29 cellular contexts compared by ENCODE assay signal in genomic region chr3:24401811-24402185, GRCh38.
DNase-seq lines count a peak whose midpoint lies in the region; ATAC-seq and TF ChIP-seq lines count a peak whose summit lies in the region.
"Had no signal": no experiment of that assay in that cellular context is flagged by ENCODE, and none has a peak within 500 bp of the region (broad histone marks: within the 10 kb centered on the region; RNA-seq: fewer than 3 reads in every experiment).

No MANE protein-coding gene starts in this region.

- TF ChIP-seq POLR2A in body of pancreas (IDR thresholded peaks at IDR 0.05) (no peak), sigmoid colon (IDR thresholded peaks at IDR 0.05) (no peak), tibial nerve (IDR thresholded peaks at IDR 0.05) (no peak)

- no peaks in the 10 kb centered on the region for H3K4me1 Mint-ChIP-seq in activated T-helper 17 cell treated with anti-CD3 and anti-CD28 coated beads, Interleukin-2, amount 50 U/mL, for 72 hours
- H3K4me1 Mint-ChIP-seq: activated B cell treated with CpG ODN at 0.5 μM for 24 hours; activated CD4-positive, alpha-beta T cell treated with anti-CD3 and anti-CD28 coated beads, Interleukin-2, amount 10 ng/mL, durations not matched to agents 7 days and 5 days; activated naive CD8-positive, alpha-beta T cell treated with anti-CD3 and anti-CD28 coated beads, Interleukin-2, amount 10 ng/mL, durations not matched to agents 7 days and 5 days had no signal

- H3K36me3 Mint-ChIP-seq in activated T-helper 17 cell treated with anti-CD3 and anti-CD28 coated beads, Interleukin-2, amount 50 U/mL, for 72 hours (ENCODE audit: low read depth) = no peaks in the 10 kb centered on the region
- H3K36me3 Mint-ChIP-seq: activated naive CD8-positive, alpha-beta T cell treated with anti-CD3 and anti-CD28 coated beads, Interleukin-2, amount 10 ng/mL, durations not matched to agents 7 days and 5 days; naive B cell had no signal

- H3K4me3 Mint-ChIP-seq in activated T-helper 17 cell treated with anti-CD3 and anti-CD28 coated beads, Interleukin-2, amount 50 U/mL, for 72 hours = no peak overlapping the region
- H3K4me3 Mint-ChIP-seq: activated B cell treated with CpG ODN at 0.5 μM for 24 hours; activated CD4-positive, alpha-beta T cell treated with anti-CD3 and anti-CD28 coated beads, Interleukin-2, amount 10 ng/mL, durations not matched to agents 7 days and 5 days; activated naive CD8-positive, alpha-beta T cell treated with anti-CD3 and anti-CD28 coated beads, Interleukin-2, amount 10 ng/mL, durations not matched to agents 7 days and 5 days; activated T-cell treated with anti-CD3 and anti-CD28 coated beads, Interleukin-2, amount 50 U/mL, for 4 hours; CD4-positive, alpha-beta T cell; effector memory CD8-positive, alpha-beta T cell; HFFc6 had no signal

- H3K27me3 ChIP-seq in right cardiac atrium (ENCODE audit: control insufficient read depth, insufficient read depth) = no peaks in the 10 kb centered on the region
- no peaks in the 10 kb centered on the region for H3K27me3 ChIP-seq in body of pancreas
- no peaks in the 10 kb centered on the region for H3K27me3 ChIP-seq in sigmoid colon
- no peaks in the 10 kb centered on the region for H3K27me3 ChIP-seq in tibial nerve
- H3K27me3 ChIP-seq: neutrophil, SJSA1 had no signal

- WGBS in right cardiac atrium = 50% methylated on average over 2 of the region's 2 CpGs
- 18 to 25% methylated on average over 2 of the region's 2 CpGs for WGBS in body of pancreas, 2 donors
- 11 to 34% methylated on average over 2 of the region's 2 CpGs for WGBS in sigmoid colon, 2 donors
- 43 to 44% methylated on average over 2 of the region's 2 CpGs for WGBS in tibial nerve, 2 donors

- intact Hi-C loops in Right ventricle myocardium superior (cut with DNase I) (no loop called here), right cardiac atrium (cut with DNase I) (no loop called here), body of pancreas (cut with DNase I) (no loop called here), sigmoid colon (cut with DNase I) (no loop called here)

- no peak overlapping the region for H3K4me3 ChIP-seq in right cardiac atrium (ENCODE audit: low read length)
- H3K4me3 ChIP-seq in body of pancreas = no peak overlapping the region
- H3K4me3 ChIP-seq in sigmoid colon = no peak overlapping the region
- no peak overlapping the region for H3K4me3 ChIP-seq in tibial nerve
- H3K4me3 ChIP-seq: GM23248, SJSA1 had no signal

- peak; percentile 16 for ATAC-seq in Right ventricle myocardium superior (ENCODE audit: poor library complexity)
- no peak for ATAC-seq in right cardiac atrium
- ATAC-seq in body of pancreas = peak; percentile 68
- no peak for ATAC-seq in activated T-helper 17 cell treated with anti-CD3 and anti-CD28 coated beads, Interleukin-2, amount 50 U/mL, for 72 hours (replicated peaks)
- ATAC-seq: activated T-cell treated with anti-CD3 and anti-CD28 coated beads, Interleukin-2, amount 50 U/mL, for 4 hours; effector memory CD8-positive, alpha-beta T cell had no signal

- H3K36me3 ChIP-seq in body of pancreas (replicated peaks in 1 of 2; ENCODE audit: insufficient read depth in 1 of 2, low read depth in 2 of 2) = no peaks in the 10 kb centered on the region
- no peaks in the 10 kb centered on the region for H3K36me3 ChIP-seq in sigmoid colon
- H3K36me3 ChIP-seq in tibial nerve = no peaks in the 10 kb centered on the region
- H3K36me3 ChIP-seq: neutrophil, SJSA1 had no signal

- H3K4me1 ChIP-seq in right cardiac atrium (ENCODE audit: control insufficient read depth, insufficient read depth, low read length) (no peaks in the 10 kb centered on the region), body of pancreas (peaks cover 30% of the 10 kb centered on the region), sigmoid colon (peaks cover 0 to 35% (median 26%) of the 10 kb centered on the region in 4 donors), tibial nerve (peaks cover 0 to 12% (median 0%) of the 10 kb centered on the region in 4 donors)
- H3K4me1 ChIP-seq: SJSA1 had no signal

- TF ChIP-seq EP300 in sigmoid colon (IDR thresholded peaks at IDR 0.05) (no peak), tibial nerve (IDR thresholded peaks at IDR 0.05) (no peak)

- no peak for DNase-seq in Right ventricle myocardium superior
- DNase-seq in right cardiac atrium = no peak
- peak; percentile 73 to 89 (median 80) for DNase-seq in body of pancreas
- no peak for DNase-seq in sigmoid colon
- no peak for DNase-seq in COLO829 (ENCODE audit: low spot score)
- DNase-seq in anterior cingulate cortex (lab: John Stamatoyannopoulos, UW) = no peak
- DNase-seq in tibial nerve (ENCODE audit: low spot score in 2 of 2) = no peak
- DNase-seq: activated B cell treated with CpG ODN at 0.5 μM for 24 hours; activated CD4-positive, alpha-beta T cell treated with anti-CD3 and anti-CD28 coated beads, Interleukin-2, amount 10 ng/mL, durations not matched to agents 7 days and 5 days; activated gamma-delta T cell treated with Interleukin-2 at 50 U/mL for 16 hours; activated naive CD8-positive, alpha-beta T cell treated with anti-CD3 and anti-CD28 coated beads, Interleukin-2, amount 10 ng/mL, durations not matched to agents 7 days and 5 days; activated T-cell treated with anti-CD3 and anti-CD28 coated beads, Interleukin-2, amount 50 U/mL, for 4 hours; AML-193; CD4-positive, alpha-beta T cell; central memory CD4-positive, alpha-beta T cell; effector memory CD8-positive, alpha-beta T cell; HFFc6; IMR-90; naive B cell; NCI-H1048; NCI-H1930; NCI-H526; stimulated activated CD4-positive, alpha-beta T cell treated with anti-CD3 and anti-CD28 coated beads, Interleukin-4, amount 100 ng/mL, for 24 hours; T-helper 9 cell had no signal

- H3K27ac ChIP-seq in right cardiac atrium (ENCODE audit: low read length) (no peak overlapping the region), body of pancreas (peak overlapping the region in 3 of 4 donors; percentile 21 to 75 (median 71)), sigmoid colon (peak overlapping the region in 3 of 4 donors; percentile 19 to 48 (median 37)), tibial nerve (no peak overlapping the region)
- H3K27ac ChIP-seq: GM23248, neutrophil, SJSA1 had no signal

- TF ChIP-seq CTCF in body of pancreas (IDR thresholded peaks at IDR 0.05) = no peak
- no peak for TF ChIP-seq CTCF in sigmoid colon (IDR thresholded peaks at IDR 0.05)
- no peak for TF ChIP-seq CTCF in tibial nerve (IDR thresholded peaks at IDR 0.05)

- no peaks in the 10 kb centered on the region for H3K27me3 Mint-ChIP-seq in activated T-helper 17 cell treated with anti-CD3 and anti-CD28 coated beads, Interleukin-2, amount 50 U/mL, for 72 hours
- H3K27me3 Mint-ChIP-seq: activated B cell treated with CpG ODN at 0.5 μM for 24 hours; activated CD4-positive, alpha-beta T cell treated with anti-CD3 and anti-CD28 coated beads, Interleukin-2, amount 10 ng/mL, durations not matched to agents 7 days and 5 days; activated naive CD8-positive, alpha-beta T cell treated with anti-CD3 and anti-CD28 coated beads, Interleukin-2, amount 10 ng/mL, durations not matched to agents 7 days and 5 days; CD4-positive, alpha-beta T cell; effector memory CD8-positive, alpha-beta T cell; naive B cell had no signal

- no peaks in the 10 kb centered on the region for H3K9me3 ChIP-seq in right cardiac atrium (ENCODE audit: control insufficient read depth, low read length)
- H3K9me3 ChIP-seq in body of pancreas = no peaks in the 10 kb centered on the region
- H3K9me3 ChIP-seq in sigmoid colon = no peaks in the 10 kb centered on the region
- H3K9me3 ChIP-seq in tibial nerve = peaks cover 0 to 9% (median 0%) of the 10 kb centered on the region in 4 donors
- H3K9me3 ChIP-seq: neutrophil, SJSA1 had no signal

- no peaks in the 10 kb centered on the region for H3K9me3 Mint-ChIP-seq in activated T-helper 17 cell treated with anti-CD3 and anti-CD28 coated beads, Interleukin-2, amount 50 U/mL, for 72 hours
- H3K9me3 Mint-ChIP-seq: activated B cell treated with CpG ODN at 0.5 μM for 24 hours; activated CD4-positive, alpha-beta T cell treated with anti-CD3 and anti-CD28 coated beads, Interleukin-2, amount 10 ng/mL, durations not matched to agents 7 days and 5 days; activated naive CD8-positive, alpha-beta T cell treated with anti-CD3 and anti-CD28 coated beads, Interleukin-2, amount 10 ng/mL, durations not matched to agents 7 days and 5 days; CD4-positive, alpha-beta T cell had no signal

- H3K27ac Mint-ChIP-seq in activated T-helper 17 cell treated with anti-CD3 and anti-CD28 coated beads, Interleukin-2, amount 50 U/mL, for 72 hours = no peak overlapping the region
- H3K27ac Mint-ChIP-seq: activated B cell treated with CpG ODN at 0.5 μM for 24 hours; activated CD4-positive, alpha-beta T cell treated with anti-CD3 and anti-CD28 coated beads, Interleukin-2, amount 10 ng/mL, durations not matched to agents 7 days and 5 days; activated naive CD8-positive, alpha-beta T cell treated with anti-CD3 and anti-CD28 coated beads, Interleukin-2, amount 10 ng/mL, durations not matched to agents 7 days and 5 days; CD4-positive, alpha-beta T cell; effector memory CD8-positive, alpha-beta T cell; HFFc6; progenitor cell of endocrine pancreas had no signal

Comparison
In these comparisons a context has a peak if more than half of its experiments do, and no peak if none do; other contexts are left out.
1. ATAC-seq: peak in Right ventricle myocardium superior (single experiment) and body of pancreas (single experiment); none in right cardiac atrium (0 of 2) and activated T-helper 17 cell treated with anti-CD3 and anti-CD28 coated beads, Interleukin-2, amount 50 U/mL, for 72 hours (single experiment).
2. DNase-seq: peak in body of pancreas (4 of 4); none in Right ventricle myocardium superior (single experiment), right cardiac atrium (0 of 3), sigmoid colon (single experiment), COLO829 (single experiment), anterior cingulate cortex (0 of 58) and tibial nerve (0 of 2).
3. H3K27ac ChIP-seq: peak in body of pancreas (3 of 4) and sigmoid colon (3 of 4); none in right cardiac atrium (single experiment) and tibial nerve (0 of 4).